Comparison of ENCODE assay signal across 20 cellular contexts in the genomic region with DNA sequence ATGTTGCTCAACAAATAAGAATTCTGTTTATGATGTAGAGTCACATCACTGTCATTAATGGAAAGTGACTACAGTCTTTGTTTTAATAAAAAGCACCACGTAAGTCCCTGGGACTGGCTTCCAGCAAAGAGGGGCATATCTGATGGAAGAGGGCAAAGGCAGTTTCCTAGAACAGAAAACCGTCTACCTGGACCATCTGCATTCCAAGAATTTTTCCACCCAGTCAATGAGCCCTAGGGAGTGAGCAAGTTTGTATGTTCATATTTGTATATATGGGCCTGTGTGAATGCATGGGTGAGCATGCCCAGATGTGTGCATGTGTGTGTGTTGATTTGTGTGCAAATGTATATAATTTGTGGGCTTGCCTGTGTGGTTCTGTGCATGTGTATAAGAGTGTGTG.
"Had no signal": no experiment of that assay in that cellular context is flagged by ENCODE, and none has a peak within 500 bp of the region (broad histone marks: within the 10 kb centered on the region; RNA-seq: fewer than 3 reads in every experiment).

No MANE protein-coding gene starts in this region.

- H3K4me1 ChIP-seq: SJSA1 had no signal

- H3K27me3 ChIP-seq: SJSA1 had no signal

- H3K4me3 ChIP-seq: MG63, SJSA1, SK-N-MC had no signal

- DNase-seq: Karpas-422, KG1, MG63, NCI-H1092, NCI-H1105 treated with DMSO at 0.1 percent for 48 hours, NCI-H1417 treated with DMSO at 0.1 percent for 48 hours, NCI-H187, NCI-H2029, NCI-H2081 treated with DMSO at 0.1 percent for 48 hours, NCI-H2171, NCI-H226, NCI-H510A, NCI-H524 treated with DMSO at 0.1 percent for 48 hours, NCI-H69, NCI-H774, Right ventricle myocardium superior, RPMI8226, SIG-M5 had no signal

- H3K9me3 ChIP-seq: MG63, SJSA1 had no signal

- H3K36me3 ChIP-seq: MG63, SJSA1 had no signal

- H3K27ac ChIP-seq: SJSA1, SK-N-MC had no signal
